8 cellular contexts compared by ENCODE assay signal in the genomic region with DNA sequence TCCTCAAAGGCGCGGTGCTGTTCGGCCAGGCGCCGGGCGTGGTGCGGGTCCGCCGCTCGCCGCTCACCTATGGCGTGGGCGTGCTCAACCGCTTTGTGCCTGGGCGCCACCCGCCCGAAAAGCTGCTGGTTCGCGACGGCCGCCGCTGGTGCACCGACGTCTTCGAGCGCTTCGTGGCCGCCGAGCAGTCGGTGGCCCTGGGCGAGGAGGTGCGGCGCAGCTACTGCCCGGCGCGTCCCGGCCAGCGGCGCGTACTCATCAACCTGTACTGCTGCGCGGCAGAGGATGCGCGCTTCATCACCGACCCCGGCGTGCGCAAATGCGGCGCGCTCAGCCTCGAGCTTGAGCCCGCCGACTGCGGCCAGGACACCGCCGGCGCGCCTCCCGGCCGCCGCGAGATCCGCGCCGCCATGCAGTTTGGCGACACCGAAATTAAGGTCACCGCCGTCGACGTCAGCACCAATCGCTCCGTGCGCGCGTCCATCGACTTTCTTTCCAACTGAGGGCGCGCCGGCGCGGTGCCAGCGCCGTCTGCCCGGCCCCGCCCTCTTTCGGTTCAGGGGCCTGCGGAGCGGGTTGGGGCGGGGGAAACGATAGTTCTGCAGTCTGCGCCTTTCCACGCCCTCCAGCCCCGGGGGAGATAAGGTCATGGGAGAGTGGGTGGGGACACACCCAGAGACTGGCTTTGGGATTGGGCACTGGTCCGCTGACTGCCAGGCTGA. TPM values are rescaled to one million over a fixed set of nuclear protein-coding genes. Genes with fewer than 3 reads are reported as not detected.
DNase-seq lines count a peak whose midpoint lies in the region; ATAC-seq, FAIRE-seq and TF ChIP-seq lines count a peak whose summit lies in the region.

No MANE protein-coding gene starts in this region.

- intact Hi-C loops in HepG2 (cut with micrococcal nuclease; ENCODE audit: unreplicated experiment) = loop anchor here (2.0 kb wide), 1 partner anchor 67 kb away; no protein-coding TSS in a partner anchor

- POLR2A ChIA-PET in HepG2 (lab: Yijun Ruan, JAX) = interaction anchor here (2.8 kb wide), 1 partner anchor 16 kb away, joined by 11 read pairs; a partner anchor contains a TSS

- H3K27ac ChIP-seq in brain microvascular endothelial cell (no peak overlapping the region), HepG2 (ENCODE audit: extremely low read length, insufficient read depth, low read length) (no peak overlapping the region)

- peaks cover 32% of the 10 kb centered on the region for H3K4me1 ChIP-seq in HepG2 (ENCODE audit: insufficient read depth, low read length)

- H3K36me3 ChIP-seq in brain microvascular endothelial cell (replicated peaks) = peaks cover 3% of the 10 kb centered on the region
- peaks cover 13 to 17% of the 10 kb centered on the region in 2 experiments; a peak in 4 of 5 replicates for H3K36me3 ChIP-seq in HepG2 (replicated peaks in 1 of 2; ENCODE audit: control insufficient read depth in 1 of 2, insufficient read depth in 2 of 2, low read length in 2 of 2)

- peak overlapping the region; percentile 36 for H3K4me3 ChIP-seq in brain microvascular endothelial cell (ENCODE audit: low read depth, low read length)
- no peak overlapping the region for H3K4me3 ChIP-seq in HepG2 (replicated peaks in 1 of 3; ENCODE audit: insufficient read depth in 1 of 3, low read depth in 2 of 3, low read length in 3 of 3)

- H4K20me1 ChIP-seq in HepG2 (ENCODE audit: insufficient read depth, low read length) = no peaks in the 10 kb centered on the region

- FAIRE-seq in HepG2 (lab: Jason Lieb, UNC) = no peak

- no peak overlapping the region for H3K9ac ChIP-seq in HepG2 (ENCODE audit: insufficient read depth, low read depth, low read length)

- no peaks in the 10 kb centered on the region for H3K79me2 ChIP-seq in HepG2 (ENCODE audit: insufficient read depth, low read length)

- TF ChIP-seq POLR2A in HepG2 (IDR thresholded peaks at IDR 0.05; ENCODE audit: insufficient read depth in 1 of 2, low read depth in 2 of 2, low read length in 2 of 2) = no peak

- WGBS in HepG2 (ENCODE audit: low lambda C conversion rate) = 96% methylated on average over 96 of the region's 96 CpGs

- CTCF ChIA-PET in HepG2 (lab: Yijun Ruan, JAX; ENCODE audit: low intra/inter-chr PET ratio, low total read pairs) = interaction anchor here (1.5 to 1.7 kb wide), 2 partner anchors 66 to 75 kb away, joined by 6 read pairs; no protein-coding TSS in a partner anchor

- in situ Hi-C loops in brain microvascular endothelial cell (cut with HindIII; ENCODE audit: low pct_ligation_motif_present, low sequenced_read_pairs) = no loop called here
- in situ Hi-C loops in HepG2 (cut with HindIII; ENCODE audit: extremely low pct_ligation_motif_present, low pct_unique_long_range_greater_than_20kb) = no loop called here
- in situ Hi-C loops in KBM-7 (cut with MboI; ENCODE audit: low pct_unique_long_range_greater_than_20kb, low sequenced_read_pairs) = no loop called here
- in situ Hi-C loops in GM13977 (cut with MboI; ENCODE audit: low pct_unique_long_range_greater_than_20kb, low sequenced_read_pairs, unreplicated experiment) = no loop called here

- H2AFZ ChIP-seq in HepG2 (ENCODE audit: low read length) = no peak overlapping the region

- ATAC-seq in HepG2 = no peak
- no peak for ATAC-seq in GM18868 (IDR thresholded peaks at IDR 0.05; ENCODE audit: unreplicated experiment)

- no peak for TF ChIP-seq RAD21 in HepG2 (CRISPR knock-in tag; IDR thresholded peaks at IDR 0.05)

- no TSS peak for BruUV-seq in HepG2 (replicated peaks; lab: Mats Ljungman, UMichigan)

- TF ChIP-seq CTCF in brain microvascular endothelial cell (IDR thresholded peaks at IDR 0.05; ENCODE audit: low read depth, low read length, missing control alignments) (no peak), HepG2 (CRISPR knock-in tag; IDR thresholded peaks at IDR 0.05) (no peak), GM13977 (IDR thresholded peaks at IDR 0.05; ENCODE audit: extremely low read depth, insufficient read depth, missing control alignments) (no peak)

- no peaks in the 10 kb centered on the region for H3K9me3 ChIP-seq in HepG2 (ENCODE audit: low read length)

- no peaks in the 10 kb centered on the region for H3K27me3 ChIP-seq in brain microvascular endothelial cell (replicated peaks)
- H3K27me3 ChIP-seq in HepG2 (ENCODE audit: control insufficient read depth in 1 of 2, insufficient read depth in 2 of 2, low read length in 2 of 2) = peaks cover 2 to 24% of the 10 kb centered on the region in 2 experiments; a peak in 4 of 5 replicates

- TF ChIP-seq EP300 in HepG2 (IDR thresholded peaks at IDR 0.05; ENCODE audit: low read depth in 2 of 2, low read length in 2 of 2) (no peak), HepG2 (CRISPR knock-in tag; IDR thresholded peaks at IDR 0.05; ENCODE audit: borderline replicate concordance) (no peak)

- DNase-seq in DMS53 treated with DMSO at 0.1 percent for 48 hours (lab: John Stamatoyannopoulos, UW; ENCODE audit: unreplicated experiment) = peak; percentile 29
- peak; percentile 26 for DNase-seq in T follicular helper cell (ENCODE audit: low read depth)
- DNase-seq in brain microvascular endothelial cell = no peak
- DNase-seq in HepG2 (ENCODE audit: low spot score) = no peak
- DNase-seq in stimulated activated CD4-positive, alpha-beta T cell treated with anti-CD3 and anti-CD28 coated beads, TNF-alpha, amount 100 ng/mL, for 48 hours (ENCODE audit: low read depth in 3 of 3) = peak in 2 of 3 donors; percentile 23 to 41
- no peak for DNase-seq in KBM-7
- DNase-seq in GM13977 (ENCODE audit: low spot score) = no peak

- H3K4me2 ChIP-seq in HepG2 (ENCODE audit: low read depth, low read length) = no peak overlapping the region

RNA-seq across cellular contexts. Expression of a gene that starts 15.7 kb away (rescaled TPM):
- total RNA-seq in HepG2 (2016; rRNA removed; fragmentation: Illumina TruSeq; extraction: Trizol) = 70.0 and 90.6 TPM in 2 replicates
- total RNA-seq in HepG2 (2016; cell fraction: cytosol; rRNA removed; fragmentation: Illumina TruSeq; extraction: Trizol; ENCODE audit: low read depth) = 120 and 149 TPM in 2 replicates
- 67.4 and 89.2 TPM in 2 replicates for total RNA-seq in HepG2 (2016; cell fraction: insoluble cytoplasmic fraction; rRNA removed; fragmentation: Illumina TruSeq; extraction: Trizol)
- total RNA-seq in HepG2 (2016; cell fraction: membrane; rRNA removed; fragmentation: Illumina TruSeq; extraction: Trizol) = 165 and 207 TPM in 2 replicates
- 43.5 and 46.5 TPM in 2 replicates for total RNA-seq in HepG2 (2016; cell fraction: nucleus; rRNA removed; fragmentation: Illumina TruSeq; extraction: Trizol)
- 38.3 and 51.7 TPM in 2 replicates for polyA plus RNA-seq in HepG2 (2011; rRNA removed)
- polyA plus RNA-seq in HepG2 (2011; cell fraction: cytosol; rRNA removed) = 41.7 and 67.3 TPM in 2 replicates
- 36.2 and 38.2 TPM in 2 replicates for polyA plus RNA-seq in HepG2 (2011; cell fraction: nucleus; rRNA removed)
- 37.4 and 38.4 TPM in 2 replicates for polyA plus RNA-seq in HepG2 (2012)
- polyA plus RNA-seq in HepG2 (2016; cell fraction: cytosol; fragmentation: Illumina TruSeq; extraction: Trizol; ENCODE audit: low read depth) = 210 and 248 TPM in 2 replicates
- polyA plus RNA-seq in HepG2 (2016; cell fraction: insoluble cytoplasmic fraction; fragmentation: Illumina TruSeq; extraction: Trizol; ENCODE audit: low read depth) = 96.6 and 129 TPM in 2 replicates
- 249 and 277 TPM in 2 replicates for polyA plus RNA-seq in HepG2 (2016; cell fraction: membrane; fragmentation: Illumina TruSeq; extraction: Trizol; ENCODE audit: low read depth)
- polyA plus RNA-seq in HepG2 (2016; cell fraction: nucleus; fragmentation: Illumina TruSeq; extraction: Trizol; ENCODE audit: insufficient read depth, low read depth) = 90.0 and 101 TPM in 2 replicates
- 32.0 and 63.5 TPM in 2 replicates for polyA minus RNA-seq in HepG2 (2011; rRNA and poly(A)+ RNA removed; ENCODE audit: low replicate concordance)
- 30.2 and 38.4 TPM in 2 replicates for polyA minus RNA-seq in HepG2 (2011; cell fraction: cytosol; rRNA and poly(A)+ RNA removed)
- polyA minus RNA-seq in HepG2 (2011; cell fraction: nucleus; rRNA and poly(A)+ RNA removed) = 15.2 and 15.3 TPM in 2 replicates

RNA-seq across cellular contexts. Expression of a gene that starts 19.3 kb away (rescaled TPM):
- total RNA-seq in HepG2 (2016; rRNA removed; fragmentation: Illumina TruSeq; extraction: Trizol) = not detected in 2 replicates
- total RNA-seq in HepG2 (2016; cell fraction: cytosol; rRNA removed; fragmentation: Illumina TruSeq; extraction: Trizol; ENCODE audit: low read depth) = not detected in 2 replicates
- not detected in 2 replicates for total RNA-seq in HepG2 (2016; cell fraction: insoluble cytoplasmic fraction; rRNA removed; fragmentation: Illumina TruSeq; extraction: Trizol)
- total RNA-seq in HepG2 (2016; cell fraction: membrane; rRNA removed; fragmentation: Illumina TruSeq; extraction: Trizol) = not detected in 2 replicates
- total RNA-seq in HepG2 (2016; cell fraction: nucleus; rRNA removed; fragmentation: Illumina TruSeq; extraction: Trizol) = not detected in 2 replicates
- polyA plus RNA-seq in HepG2 (2011; rRNA removed) = 0.01 TPM in 2 replicates
- polyA plus RNA-seq in HepG2 (2011; cell fraction: cytosol; rRNA removed) = 0.03 and 0.04 TPM in 2 replicates
- polyA plus RNA-seq in HepG2 (2011; cell fraction: nucleus; rRNA removed) = 0.14 and 0.17 TPM in 2 replicates
- 0.90 and 1.9 TPM in 2 replicates for polyA plus RNA-seq in HepG2 (2012)
- not detected in 2 replicates for polyA plus RNA-seq in HepG2 (2016; cell fraction: cytosol; fragmentation: Illumina TruSeq; extraction: Trizol; ENCODE audit: low read depth)
- polyA plus RNA-seq in HepG2 (2016; cell fraction: insoluble cytoplasmic fraction; fragmentation: Illumina TruSeq; extraction: Trizol; ENCODE audit: low read depth) = not detected in 2 replicates
- polyA plus RNA-seq in HepG2 (2016; cell fraction: membrane; fragmentation: Illumina TruSeq; extraction: Trizol; ENCODE audit: low read depth) = not detected in 2 replicates
- not detected in 2 replicates for polyA plus RNA-seq in HepG2 (2016; cell fraction: nucleus; fragmentation: Illumina TruSeq; extraction: Trizol; ENCODE audit: insufficient read depth, low read depth)
- 0.10 TPM in 1 of 2 replicates, not detected in the other for polyA minus RNA-seq in HepG2 (2011; rRNA and poly(A)+ RNA removed; ENCODE audit: low replicate concordance)
- not detected in 2 replicates for polyA minus RNA-seq in HepG2 (2011; cell fraction: cytosol; rRNA and poly(A)+ RNA removed)
- 0.13 TPM in 1 of 2 replicates, not detected in the other for polyA minus RNA-seq in HepG2 (2011; cell fraction: nucleus; rRNA and poly(A)+ RNA removed)

RNA-seq across cellular contexts. Expression of a gene that starts 29.4 kb away (rescaled TPM):
- total RNA-seq in HepG2 (2016; rRNA removed; fragmentation: Illumina TruSeq; extraction: Trizol) = 0.27 and 0.32 TPM in 2 replicates
- not detected in 2 replicates for total RNA-seq in HepG2 (2016; cell fraction: cytosol; rRNA removed; fragmentation: Illumina TruSeq; extraction: Trizol; ENCODE audit: low read depth)
- total RNA-seq in HepG2 (2016; cell fraction: insoluble cytoplasmic fraction; rRNA removed; fragmentation: Illumina TruSeq; extraction: Trizol) = 0.15 and 0.22 TPM in 2 replicates
- total RNA-seq in HepG2 (2016; cell fraction: membrane; rRNA removed; fragmentation: Illumina TruSeq; extraction: Trizol) = 0.17 and 0.22 TPM in 2 replicates
- 0.40 TPM in 1 of 2 replicates, not detected in the other for total RNA-seq in HepG2 (2016; cell fraction: nucleus; rRNA removed; fragmentation: Illumina TruSeq; extraction: Trizol)
- 0.05 and 0.11 TPM in 2 replicates for polyA plus RNA-seq in HepG2 (2011; rRNA removed)
- polyA plus RNA-seq in HepG2 (2011; cell fraction: cytosol; rRNA removed) = 0.08 TPM in 1 of 2 replicates, not detected in the other
- 0.45 and 0.84 TPM in 2 replicates for polyA plus RNA-seq in HepG2 (2011; cell fraction: nucleus; rRNA removed)
- polyA plus RNA-seq in HepG2 (2012) = 0.11 TPM in 1 of 2 replicates, not detected in the other
- 0.17 and 0.22 TPM in 2 replicates for polyA plus RNA-seq in HepG2 (2016; cell fraction: cytosol; fragmentation: Illumina TruSeq; extraction: Trizol; ENCODE audit: low read depth)
- polyA plus RNA-seq in HepG2 (2016; cell fraction: insoluble cytoplasmic fraction; fragmentation: Illumina TruSeq; extraction: Trizol; ENCODE audit: low read depth) = 0.24 and 0.25 TPM in 2 replicates
- polyA plus RNA-seq in HepG2 (2016; cell fraction: membrane; fragmentation: Illumina TruSeq; extraction: Trizol; ENCODE audit: low read depth) = 0.20 and 0.42 TPM in 2 replicates
- 0.29 TPM in 1 of 2 replicates, not detected in the other for polyA plus RNA-seq in HepG2 (2016; cell fraction: nucleus; fragmentation: Illumina TruSeq; extraction: Trizol; ENCODE audit: insufficient read depth, low read depth)
- polyA minus RNA-seq in HepG2 (2011; rRNA and poly(A)+ RNA removed; ENCODE audit: low replicate concordance) = 0.08 and 0.14 TPM in 2 replicates
- polyA minus RNA-seq in HepG2 (2011; cell fraction: cytosol; rRNA and poly(A)+ RNA removed) = not detected in 2 replicates
- polyA minus RNA-seq in HepG2 (2011; cell fraction: nucleus; rRNA and poly(A)+ RNA removed) = 0.64 TPM in 1 of 2 replicates, not detected in the other

RNA-seq across cellular contexts. Expression of a gene that starts 34.7 kb away (rescaled TPM):
- total RNA-seq in HepG2 (2016; rRNA removed; fragmentation: Illumina TruSeq; extraction: Trizol) = 42.9 and 54.5 TPM in 2 replicates
- total RNA-seq in HepG2 (2016; cell fraction: cytosol; rRNA removed; fragmentation: Illumina TruSeq; extraction: Trizol; ENCODE audit: low read depth) = 12.7 and 12.9 TPM in 2 replicates
- total RNA-seq in HepG2 (2016; cell fraction: insoluble cytoplasmic fraction; rRNA removed; fragmentation: Illumina TruSeq; extraction: Trizol) = 42.6 and 53.4 TPM in 2 replicates
- 44.1 and 47.1 TPM in 2 replicates for total RNA-seq in HepG2 (2016; cell fraction: membrane; rRNA removed; fragmentation: Illumina TruSeq; extraction: Trizol)
- 22.9 and 28.9 TPM in 2 replicates for total RNA-seq in HepG2 (2016; cell fraction: nucleus; rRNA removed; fragmentation: Illumina TruSeq; extraction: Trizol)
- 10.4 and 15.6 TPM in 2 replicates for polyA plus RNA-seq in HepG2 (2011; rRNA removed)
- 13.3 and 14.8 TPM in 2 replicates for polyA plus RNA-seq in HepG2 (2011; cell fraction: cytosol; rRNA removed)
- polyA plus RNA-seq in HepG2 (2011; cell fraction: nucleus; rRNA removed) = 19.0 and 20.4 TPM in 2 replicates
- polyA plus RNA-seq in HepG2 (2012) = 20.0 and 24.1 TPM in 2 replicates
- 11.2 and 11.4 TPM in 2 replicates for polyA plus RNA-seq in HepG2 (2016; cell fraction: cytosol; fragmentation: Illumina TruSeq; extraction: Trizol; ENCODE audit: low read depth)
- 37.8 and 42.0 TPM in 2 replicates for polyA plus RNA-seq in HepG2 (2016; cell fraction: insoluble cytoplasmic fraction; fragmentation: Illumina TruSeq; extraction: Trizol; ENCODE audit: low read depth)
- polyA plus RNA-seq in HepG2 (2016; cell fraction: membrane; fragmentation: Illumina TruSeq; extraction: Trizol; ENCODE audit: low read depth) = 28.4 and 33.6 TPM in 2 replicates
- polyA plus RNA-seq in HepG2 (2016; cell fraction: nucleus; fragmentation: Illumina TruSeq; extraction: Trizol; ENCODE audit: insufficient read depth, low read depth) = 36.6 and 38.3 TPM in 2 replicates
- 40.5 and 51.2 TPM in 2 replicates for polyA minus RNA-seq in HepG2 (2011; rRNA and poly(A)+ RNA removed; ENCODE audit: low replicate concordance)
- polyA minus RNA-seq in HepG2 (2011; cell fraction: cytosol; rRNA and poly(A)+ RNA removed) = 17.9 and 18.5 TPM in 2 replicates
- polyA minus RNA-seq in HepG2 (2011; cell fraction: nucleus; rRNA and poly(A)+ RNA removed) = 16.0 and 16.7 TPM in 2 replicates

RNA-seq across cellular contexts. Expression of a gene that starts 39.4 kb away (rescaled TPM):
- total RNA-seq in HepG2 (2016; rRNA removed; fragmentation: Illumina TruSeq; extraction: Trizol) = not detected in 2 replicates
- total RNA-seq in HepG2 (2016; cell fraction: cytosol; rRNA removed; fragmentation: Illumina TruSeq; extraction: Trizol; ENCODE audit: low read depth) = not detected in 2 replicates
- not detected in 2 replicates for total RNA-seq in HepG2 (2016; cell fraction: insoluble cytoplasmic fraction; rRNA removed; fragmentation: Illumina TruSeq; extraction: Trizol)
- not detected in 2 replicates for total RNA-seq in HepG2 (2016; cell fraction: membrane; rRNA removed; fragmentation: Illumina TruSeq; extraction: Trizol)
- total RNA-seq in HepG2 (2016; cell fraction: nucleus; rRNA removed; fragmentation: Illumina TruSeq; extraction: Trizol) = not detected in 2 replicates
- polyA plus RNA-seq in HepG2 (2011; rRNA removed) = 0.01 TPM in 1 of 2 replicates, not detected in the other
- not detected in 2 replicates for polyA plus RNA-seq in HepG2 (2011; cell fraction: cytosol; rRNA removed)
- polyA plus RNA-seq in HepG2 (2011; cell fraction: nucleus; rRNA removed) = 0.03 and 0.10 TPM in 2 replicates
- 0.01 TPM in 1 of 2 replicates, not detected in the other for polyA plus RNA-seq in HepG2 (2012)
- not detected in 2 replicates for polyA plus RNA-seq in HepG2 (2016; cell fraction: cytosol; fragmentation: Illumina TruSeq; extraction: Trizol; ENCODE audit: low read depth)
- polyA plus RNA-seq in HepG2 (2016; cell fraction: insoluble cytoplasmic fraction; fragmentation: Illumina TruSeq; extraction: Trizol; ENCODE audit: low read depth) = not detected in 2 replicates
- polyA plus RNA-seq in HepG2 (2016; cell fraction: membrane; fragmentation: Illumina TruSeq; extraction: Trizol; ENCODE audit: low read depth) = not detected in 2 replicates
- polyA plus RNA-seq in HepG2 (2016; cell fraction: nucleus; fragmentation: Illumina TruSeq; extraction: Trizol; ENCODE audit: insufficient read depth, low read depth) = not detected in 2 replicates
- 0.05 TPM in 1 of 2 replicates, not detected in the other for polyA minus RNA-seq in HepG2 (2011; rRNA and poly(A)+ RNA removed; ENCODE audit: low replicate concordance)
- not detected in 2 replicates for polyA minus RNA-seq in HepG2 (2011; cell fraction: cytosol; rRNA and poly(A)+ RNA removed)
- under 0.01 TPM in 1 of 2 replicates, not detected in the other for polyA minus RNA-seq in HepG2 (2011; cell fraction: nucleus; rRNA and poly(A)+ RNA removed)

Comparison
In these comparisons a context has a peak if more than half of its experiments do, and no peak if none do; other contexts are left out.
1. DNase-seq: peak in DMS53 treated with DMSO at 0.1 percent for 48 hours (single experiment), T follicular helper cell (single experiment) and stimulated activated CD4-positive, alpha-beta T cell treated with anti-CD3 and anti-CD28 coated beads, TNF-alpha, amount 100 ng/mL, for 48 hours (2 of 3); none in brain microvascular endothelial cell (single experiment), HepG2 (single experiment), KBM-7 (single experiment) and GM13977 (single experiment).